In genomic region chr12:109579639-109580038, GRCh38 we compare ENCODE assay signal across 1 cellular context.
A peak's percentile ranks its signal among the peaks of the same experiment; 100 is the strongest.
TF ChIP-seq lines count a peak whose summit lies in the region.

No MANE protein-coding gene starts in this region.

TF ChIP-seq in liver, 16 proteins besides CTCF, POLR2A, EP300 and RAD21:
- TF ChIP-seq REST (IDR thresholded peaks at IDR 0.05) (peak; percentile 31), RXRA (IDR thresholded peaks at IDR 0.05) (peak; percentile 38 to 68), SP1 (IDR thresholded peaks at IDR 0.05) (peak; percentile 71), HNF4G (IDR thresholded peaks at IDR 0.05) (peak; percentile 7), JUND (IDR thresholded peaks at IDR 0.05) (no peak), FOXA2 (IDR thresholded peaks at IDR 0.05) (peak; percentile 5), YY1 (IDR thresholded peaks at IDR 0.05) (peak; percentile 12), HNF4A (conservative IDR thresholded peaks at IDR 0.05) (peak; percentile 67 to 69), GABPA (IDR thresholded peaks at IDR 0.05 in 1 of 2, conservative IDR thresholded peaks at IDR 0.05 in 1 of 2) (no peak)
